In the genomic region with DNA sequence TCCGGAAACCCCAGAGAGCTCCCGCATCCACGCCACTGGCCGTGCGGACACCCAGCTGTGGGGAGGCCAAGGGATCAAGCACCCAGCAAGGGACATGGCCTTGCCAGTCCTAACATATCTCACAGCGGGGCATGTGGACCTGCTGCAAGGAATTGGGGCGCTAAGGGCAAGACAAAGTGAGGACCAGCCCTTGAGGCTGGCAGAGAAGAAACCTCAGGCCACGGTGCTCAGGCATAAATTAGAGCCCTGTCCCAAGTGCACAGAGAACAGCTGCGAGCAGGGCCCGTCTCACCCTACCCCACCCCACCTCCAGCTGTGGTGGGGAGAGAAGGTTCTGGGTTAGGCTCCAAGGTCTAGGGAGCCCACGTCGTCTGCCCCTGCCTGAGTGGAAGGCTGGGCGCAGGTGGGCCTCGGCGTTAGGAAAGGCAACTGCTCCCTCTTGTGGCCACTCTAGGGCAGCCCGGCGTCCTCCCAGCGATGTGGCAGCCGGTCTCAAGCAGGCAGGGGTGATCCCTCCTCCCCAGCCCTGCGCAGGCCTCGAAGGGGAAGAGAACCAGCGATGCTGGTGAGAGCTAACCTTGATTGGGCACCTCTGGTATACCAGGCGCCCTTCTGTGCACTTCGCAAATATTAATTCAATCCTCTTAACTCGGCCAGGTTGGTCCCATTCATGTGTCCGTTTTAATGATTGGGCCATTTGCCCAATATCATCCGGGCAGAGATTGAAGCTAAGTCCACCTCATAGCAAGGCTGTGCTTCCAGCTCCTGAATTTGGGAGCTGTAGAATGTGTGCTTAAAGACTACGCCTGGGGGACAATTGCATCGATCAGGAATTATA, we compare ENCODE assay signal across 8 cellular contexts.
DNase-seq lines count a peak whose midpoint lies in the region; ATAC-seq lines count a peak whose summit lies in the region.

No MANE protein-coding gene starts in this region.

- H3K27ac Mint-ChIP-seq in central memory CD8-positive, alpha-beta T cell (ENCODE audit: low read depth): no peak overlapping the region

- H3K4me1 Mint-ChIP-seq in central memory CD8-positive, alpha-beta T cell: no peaks in the 10 kb centered on the region

- no peak overlapping the region for H3K4me3 Mint-ChIP-seq in central memory CD8-positive, alpha-beta T cell

- H3K36me3 Mint-ChIP-seq in central memory CD8-positive, alpha-beta T cell (ENCODE audit: insufficient read depth): no peaks in the 10 kb centered on the region

- H3K27me3 Mint-ChIP-seq in central memory CD8-positive, alpha-beta T cell: no peaks in the 10 kb centered on the region

- ATAC-seq in HG02678 (IDR thresholded peaks at IDR 0.05; ENCODE audit: unreplicated experiment) (peak; percentile 74), left lobe of liver (peak; percentile 98), HG03521 (IDR thresholded peaks at IDR 0.05; ENCODE audit: unreplicated experiment) (no peak)
- peak; percentile 95 for ATAC-seq in central memory CD8-positive, alpha-beta T cell (replicated peaks; ENCODE audit: extremely low read depth, poor library complexity, severe bottlenecking)

- no peaks in the 10 kb centered on the region for H3K9me3 Mint-ChIP-seq in central memory CD8-positive, alpha-beta T cell

- peak; percentile 89 for DNase-seq in DMS 273 (lab: John Stamatoyannopoulos, UW; ENCODE audit: unreplicated experiment)
- peak; percentile 46 for DNase-seq in NCI-H2196 treated with DMSO at 0.1 percent for 48 hours (lab: John Stamatoyannopoulos, UW; ENCODE audit: unreplicated experiment)
- DNase-seq in activated CD4-positive, alpha-beta T cell treated with anti-CD3 and anti-CD28 coated beads for 1 hour: peak; percentile 58
- DNase-seq in central memory CD8-positive, alpha-beta T cell (ENCODE audit: low spot score in 2 of 2): peak; percentile 58 to 59
- DNase-seq in left lobe of liver (ENCODE audit: low spot score): peak; percentile 73
- peak; percentile 68 to 76 for DNase-seq in stimulated activated CD4-positive, alpha-beta T cell treated with anti-CD3 and anti-CD28 coated beads, Interleukin-4, amount 100 ng/mL, for 48 hours (ENCODE audit: low read depth in 2 of 2)
